ENCODE assay signal across 24 cellular contexts in genomic region chr7:148849393-148850098, GRCh38. TPM values are rescaled to one million over a fixed set of nuclear protein-coding genes. Genes with fewer than 3 reads are reported as not detected.
DNase-seq lines count a peak whose midpoint lies in the region; ATAC-seq and TF ChIP-seq lines count a peak whose summit lies in the region.
"Had no signal": no experiment of that assay in that cellular context is flagged by ENCODE, and none has a peak within 500 bp of the region (broad histone marks: within the 10 kb centered on the region; RNA-seq: fewer than 3 reads in every experiment).

No MANE protein-coding gene starts in this region.

- TF ChIP-seq POLR2A in IMR-90 (IDR thresholded peaks at IDR 0.05; ENCODE audit: low read depth, low read length) (no peak), transverse colon (IDR thresholded peaks at IDR 0.05) (no peak)

- H4K5ac ChIP-seq in IMR-90 (ENCODE audit: low read depth, low read length), result no peak overlapping the region

- H2AK5ac ChIP-seq in IMR-90 (ENCODE audit: low read depth, low read length), result no peak overlapping the region

- TF ChIP-seq CTCF in AG10803 (conservative IDR thresholded peaks at IDR 0.05; ENCODE audit: low read length) (no peak), IMR-90 (conservative IDR thresholded peaks at IDR 0.05; ENCODE audit: low read depth, low read length) (no peak), glutamatergic neuron (IDR thresholded peaks at IDR 0.05; ENCODE audit: partially characterized antibody, unreplicated experiment) (no peak), transverse colon (IDR thresholded peaks at IDR 0.05) (no peak)

- in situ Hi-C loops in IMR-90 (cut with MboI; ENCODE audit: low sequenced_read_pairs), result no loop called here
- in situ Hi-C loops in transverse colon (cut with MboI; ENCODE audit: low pct_ligation_motif_present in 1 of 4, low pct_unique_long_range_greater_than_20kb in 1 of 4, low sequenced_read_pairs in 3 of 4), result loop anchor here in 1 of 4 donors (25.0 kb wide), 1 partner anchor 113 kb away; no protein-coding TSS in a partner anchor

- H4K20me1 ChIP-seq in IMR-90 (ENCODE audit: insufficient read depth, low read length), result peaks cover 11% of the 10 kb centered on the region

- H2BK5ac ChIP-seq in IMR-90 (ENCODE audit: low read depth, low read length, poor library complexity, severe bottlenecking), result no peak overlapping the region

- H3K14ac ChIP-seq in IMR-90 (replicated peaks; ENCODE audit: low read depth, low read length), result peak overlapping the region; percentile 84

- peak overlapping the region; percentile 31 for H3K27ac Mint-ChIP-seq in activated T-helper 2 cell treated with anti-CD3 and anti-CD28 coated beads, Interferon-gamma antibody, Interleukin-2, Interleukin-4, amounts not matched to agents 10 μg/mL and 5 μg/mL and 100 μg/mL, durations not matched to agents 14 hours and 24 hours and 36 hours
- peak overlapping the region; percentile 93 for H3K27ac Mint-ChIP-seq in glutamatergic neuron (ENCODE audit: unreplicated experiment)
- no peak overlapping the region for H3K27ac Mint-ChIP-seq in activated naive CD4-positive, alpha-beta T cell treated with anti-CD3 and anti-CD28 coated beads for 36 hours
- H3K27ac Mint-ChIP-seq: activated naive CD4-positive, alpha-beta T cell treated with anti-CD3 and anti-CD28 coated beads, Interleukin-2, amount 10 ng/mL, durations not matched to agents 7 days and 5 days; memory B cell; stimulated activated effector memory CD8-positive, alpha-beta T cell treated with anti-CD3 and anti-CD28 coated beads, Interleukin-12 subunit alpha, Interleukin-12 subunit beta, amount 100 ng/mL, for 72 hours had no signal

- H3K4me2 ChIP-seq in IMR-90 (ENCODE audit: low read depth, low read length), result peak overlapping the region; percentile 48; the same call in 1 of the 2 replicates

- H3K36me3 ChIP-seq in IMR-90 (ENCODE audit: control insufficient read depth, insufficient read depth, low read length) (no peaks in the 10 kb centered on the region), transverse colon (no peaks in the 10 kb centered on the region)
- H3K36me3 ChIP-seq: gastroesophageal sphincter, MG63, Peyer's patch had no signal

- peak overlapping the region in 1 of 2 experiments; percentile 85; a peak in 3 of 4 replicates for H4K8ac ChIP-seq in IMR-90 (ENCODE audit: low read depth in 2 of 2, low read length in 2 of 2)

- H2BK20ac ChIP-seq in IMR-90 (ENCODE audit: low read depth, low read length), result no peak overlapping the region

- no peak overlapping the region for H2BK120ac ChIP-seq in IMR-90 (ENCODE audit: low read depth, low read length)

- BruUV-seq in IMR-90 (replicated peaks; lab: Mats Ljungman, UMichigan), result no TSS peak

- no peak overlapping the region; the same call in 1 of the 2 replicates for H4K91ac ChIP-seq in IMR-90 (ENCODE audit: insufficient read depth, low read depth, low read length)

- DNase-seq in AG10803 (ENCODE audit: low read depth) (peak; percentile 27), IMR-90 (no peak), glutamatergic neuron (no peak), kidney tubule cell (ENCODE audit: low spot score) (no peak), transverse colon (no peak), putamen (ENCODE audit: low spot score) (no peak)
- no peak for DNase-seq in activated T-helper 2 cell treated with anti-CD3 and anti-CD28 coated beads, Interferon-gamma antibody, Interleukin-2, Interleukin-4, amounts not matched to agents 10 μg/mL and 5 μg/mL and 100 μg/mL, durations not matched to agents 14 hours and 24 hours and 36 hours (ENCODE audit: low spot score)
- no peak for DNase-seq in activated naive CD4-positive, alpha-beta T cell treated with anti-CD3 and anti-CD28 coated beads for 36 hours
- DNase-seq: activated CD4-positive, alpha-beta T cell treated with anti-CD3 and anti-CD28 coated beads, Interleukin-2, amount 50 U/mL, for 1 hour; activated naive CD4-positive, alpha-beta T cell treated with anti-CD3 and anti-CD28 coated beads, Interleukin-2, amount 10 ng/mL, durations not matched to agents 7 days and 5 days; CD4-positive, alpha-beta memory T cell; DND-41; kidney glomerular epithelial cell; MG63; natural killer cell; NCI-H2171 treated with DMSO at 0.1 percent for 48 hours; NCI-H748 treated with DMSO at 0.1 percent for 48 hours; Peyer's patch; psoas muscle had no signal

- TF ChIP-seq EP300 in transverse colon (IDR thresholded peaks at IDR 0.05; ENCODE audit: low read depth), result no peak

- H2BK15ac ChIP-seq in IMR-90 (ENCODE audit: low read depth, low read length), result no peak overlapping the region

- no peaks in the 10 kb centered on the region for H3K9me3 Mint-ChIP-seq in activated T-helper 2 cell treated with anti-CD3 and anti-CD28 coated beads, Interferon-gamma antibody, Interleukin-2, Interleukin-4, amounts not matched to agents 10 μg/mL and 5 μg/mL and 100 μg/mL, durations not matched to agents 14 hours and 24 hours and 36 hours
- H3K9me3 Mint-ChIP-seq in glutamatergic neuron (ENCODE audit: unreplicated experiment), result peaks cover 4% of the 10 kb centered on the region
- H3K9me3 Mint-ChIP-seq in activated naive CD4-positive, alpha-beta T cell treated with anti-CD3 and anti-CD28 coated beads for 36 hours, result no peaks in the 10 kb centered on the region
- H3K9me3 Mint-ChIP-seq: activated naive CD4-positive, alpha-beta T cell treated with anti-CD3 and anti-CD28 coated beads, Interleukin-2, amount 10 ng/mL, durations not matched to agents 7 days and 5 days; CD4-positive, alpha-beta memory T cell; memory B cell; natural killer cell; stimulated activated effector memory CD8-positive, alpha-beta T cell treated with anti-CD3 and anti-CD28 coated beads, Interleukin-12 subunit alpha, Interleukin-12 subunit beta, amount 100 ng/mL, for 72 hours had no signal

- no peak overlapping the region for H3K18ac ChIP-seq in IMR-90 (ENCODE audit: low read depth, low read length)

- ATAC-seq in IMR-90 (ENCODE audit: low read depth), result 0 out of 2 replicates have a peak, but pooled peaks have one; percentile 31
- ATAC-seq: gastroesophageal sphincter; HCT116; natural killer cell; psoas muscle; stimulated activated effector memory CD8-positive, alpha-beta T cell treated with anti-CD3 and anti-CD28 coated beads, Interleukin-12 subunit alpha, Interleukin-12 subunit beta, amount 100 ng/mL, for 72 hours had no signal

- H3K4me1 ChIP-seq in IMR-90 (ENCODE audit: control insufficient read depth, insufficient read depth, low read length) (peaks cover 4% of the 10 kb centered on the region; the same call in 1 of the 2 replicates), transverse colon (no peaks in the 10 kb centered on the region)
- H3K4me1 ChIP-seq: gastroesophageal sphincter, Peyer's patch, psoas muscle had no signal

- CTCF ChIA-PET in IMR-90 (lab: Yijun Ruan, JAX), result no interaction called here
- CTCF ChIA-PET in activated naive CD4-positive, alpha-beta T cell treated with anti-CD3 and anti-CD28 coated beads for 36 hours (lab: Charles Lee), result interaction anchor here (0.7 kb wide), 1 partner anchor 113 kb away, joined by 3 read pairs; no protein-coding TSS in a partner anchor

- H3K79me1 ChIP-seq in IMR-90 (ENCODE audit: low read depth in 1 of 2, low read length in 2 of 2), result peaks cover 25 to 55% of the 10 kb centered on the region in 2 experiments

- no peak overlapping the region for H2AK9ac ChIP-seq in IMR-90 (replicated peaks; ENCODE audit: low read depth, low read length, poor library complexity)

- no peaks in the 10 kb centered on the region for H3K27me3 Mint-ChIP-seq in activated T-helper 2 cell treated with anti-CD3 and anti-CD28 coated beads, Interferon-gamma antibody, Interleukin-2, Interleukin-4, amounts not matched to agents 10 μg/mL and 5 μg/mL and 100 μg/mL, durations not matched to agents 14 hours and 24 hours and 36 hours (ENCODE audit: low read depth)
- no peaks in the 10 kb centered on the region for H3K27me3 Mint-ChIP-seq in glutamatergic neuron (ENCODE audit: unreplicated experiment)
- no peaks in the 10 kb centered on the region for H3K27me3 Mint-ChIP-seq in activated naive CD4-positive, alpha-beta T cell treated with anti-CD3 and anti-CD28 coated beads for 36 hours (ENCODE audit: low read depth)
- H3K27me3 Mint-ChIP-seq: activated naive CD4-positive, alpha-beta T cell treated with anti-CD3 and anti-CD28 coated beads, Interleukin-2, amount 10 ng/mL, durations not matched to agents 7 days and 5 days; CD4-positive, alpha-beta memory T cell; memory B cell had no signal

- no peak overlapping the region for H3K4me3 Mint-ChIP-seq in activated T-helper 2 cell treated with anti-CD3 and anti-CD28 coated beads, Interferon-gamma antibody, Interleukin-2, Interleukin-4, amounts not matched to agents 10 μg/mL and 5 μg/mL and 100 μg/mL, durations not matched to agents 14 hours and 24 hours and 36 hours (ENCODE audit: low read depth)
- peak overlapping the region; percentile 66 for H3K4me3 Mint-ChIP-seq in glutamatergic neuron (ENCODE audit: unreplicated experiment)
- H3K4me3 Mint-ChIP-seq in activated naive CD4-positive, alpha-beta T cell treated with anti-CD3 and anti-CD28 coated beads for 36 hours, result no peak overlapping the region
- H3K4me3 Mint-ChIP-seq: activated naive CD4-positive, alpha-beta T cell treated with anti-CD3 and anti-CD28 coated beads, Interleukin-2, amount 10 ng/mL, durations not matched to agents 7 days and 5 days; CD4-positive, alpha-beta memory T cell; memory B cell; natural killer cell; stimulated activated effector memory CD8-positive, alpha-beta T cell treated with anti-CD3 and anti-CD28 coated beads, Interleukin-12 subunit alpha, Interleukin-12 subunit beta, amount 100 ng/mL, for 72 hours had no signal

- peak overlapping the region; percentile 76 for H3K23ac ChIP-seq in IMR-90 (ENCODE audit: low read depth, low read length)

- dilution Hi-C loops in IMR-90 (cut with HindIII; ENCODE audit: low sequenced_read_pairs, unreplicated experiment), result no loop called here

- H3K27ac ChIP-seq in IMR-90 (ENCODE audit: insufficient read depth, low read length), result 0 out of 2 replicates have a peak overlapping the region, but pooled peaks have one; percentile 29
- H3K27ac ChIP-seq in transverse colon, result no peak overlapping the region
- H3K27ac ChIP-seq: coronary artery, gastroesophageal sphincter, Peyer's patch, psoas muscle had no signal

- peaks cover 15% of the 10 kb centered on the region for H3K36me3 Mint-ChIP-seq in activated T-helper 2 cell treated with anti-CD3 and anti-CD28 coated beads, Interferon-gamma antibody, Interleukin-2, Interleukin-4, amounts not matched to agents 10 μg/mL and 5 μg/mL and 100 μg/mL, durations not matched to agents 14 hours and 24 hours and 36 hours (ENCODE audit: low read depth)
- H3K36me3 Mint-ChIP-seq in glutamatergic neuron (ENCODE audit: unreplicated experiment), result no peaks in the 10 kb centered on the region
- H3K36me3 Mint-ChIP-seq in activated naive CD4-positive, alpha-beta T cell treated with anti-CD3 and anti-CD28 coated beads for 36 hours (ENCODE audit: low read depth), result peaks cover 14% of the 10 kb centered on the region
- H3K36me3 Mint-ChIP-seq: CD4-positive, alpha-beta memory T cell; memory B cell; natural killer cell had no signal

- POLR2A ChIA-PET in IMR-90 (lab: Charles Lee; ENCODE audit: unreplicated experiment), result no interaction called here

- intact Hi-C loops in IMR-90 (cut with micrococcal nuclease) (no loop called here), transverse colon (cut with DNase I; ENCODE audit: low total_unique reads) (no loop called here)
- intact Hi-C loops in activated T-helper 2 cell treated with anti-CD3 and anti-CD28 coated beads, Interferon-gamma antibody, Interleukin-2, Interleukin-4, amounts not matched to agents 10 μg/mL and 5 μg/mL and 100 μg/mL, durations not matched to agents 14 hours and 24 hours and 36 hours (cut with micrococcal nuclease), result loop anchor here (5.0 to 10.0 kb wide), 3 partner anchors 33 to 345 kb away; partner anchors contain the start of gene EZH2
- intact Hi-C loops in activated naive CD4-positive, alpha-beta T cell treated with anti-CD3 and anti-CD28 coated beads for 36 hours (cut with micrococcal nuclease), result no loop called here

- peaks cover 61% of the 10 kb centered on the region for H3K4me1 Mint-ChIP-seq in activated T-helper 2 cell treated with anti-CD3 and anti-CD28 coated beads, Interferon-gamma antibody, Interleukin-2, Interleukin-4, amounts not matched to agents 10 μg/mL and 5 μg/mL and 100 μg/mL, durations not matched to agents 14 hours and 24 hours and 36 hours (ENCODE audit: low read depth)
- peaks cover 51% of the 10 kb centered on the region for H3K4me1 Mint-ChIP-seq in glutamatergic neuron (ENCODE audit: low read depth, unreplicated experiment)
- H3K4me1 Mint-ChIP-seq in activated naive CD4-positive, alpha-beta T cell treated with anti-CD3 and anti-CD28 coated beads for 36 hours (ENCODE audit: low read depth), result peaks cover 38% of the 10 kb centered on the region

- H3K9me3 ChIP-seq in IMR-90 (ENCODE audit: control insufficient read depth, insufficient read depth, low read length) (no peaks in the 10 kb centered on the region), transverse colon (no peaks in the 10 kb centered on the region)
- H3K9me3 ChIP-seq: gastroesophageal sphincter, MG63, Peyer's patch, psoas muscle had no signal

- no peak overlapping the region for H3K4ac ChIP-seq in IMR-90 (ENCODE audit: low read depth, low read length)

- WGBS in IMR-90 (ENCODE audit: extremely low coverage in 2 of 2, insufficient read length in 1 of 2), 2 experiments, result 0% methylated on average over 1 of the region's 7 CpGs; no CpG with 5 or more reads in 1 of the 2 experiments
- 83 to 86% methylated on average over 7 of the region's 7 CpGs for WGBS in transverse colon (ENCODE audit: low coverage in 1 of 2), 2 donors

- no peak overlapping the region for H2AFZ ChIP-seq in IMR-90 (replicated peaks; ENCODE audit: low read length, poor library complexity)

- H3K27me3 ChIP-seq in IMR-90 (ENCODE audit: control insufficient read depth, insufficient read depth, low read length) (no peaks in the 10 kb centered on the region), transverse colon (no peaks in the 10 kb centered on the region)
- H3K27me3 ChIP-seq: gastroesophageal sphincter, MG63, Peyer's patch had no signal

- peaks cover 5% of the 10 kb centered on the region for H3K9me1 ChIP-seq in IMR-90 (ENCODE audit: insufficient read depth, low read length)

- no peak for TF ChIP-seq RAD21 in IMR-90 (IDR thresholded peaks at IDR 0.05; ENCODE audit: low read length)

- peak overlapping the region; percentile 23; the same call in 1 of the 2 replicates for H3K9ac ChIP-seq in IMR-90 (ENCODE audit: low read depth, low read length)

- no peak overlapping the region for H3K4me3 ChIP-seq in AG10803 (ENCODE audit: low read length)
- no peak overlapping the region for H3K4me3 ChIP-seq in IMR-90 (ENCODE audit: insufficient read depth, low read depth, low read length)
- no peak overlapping the region for H3K4me3 ChIP-seq in transverse colon
- H3K4me3 ChIP-seq: coronary artery, gastroesophageal sphincter, MG63, Peyer's patch, psoas muscle had no signal

- peak overlapping the region; percentile 10; the same call in 1 of the 2 replicates for H3K56ac ChIP-seq in IMR-90 (ENCODE audit: extremely low read depth, insufficient read depth, low read length)

RNA-seq across cellular contexts. Expression of gene EZH2, which starts 34.5 kb away (rescaled TPM):
- total RNA-seq in IMR-90 (2012; rRNA removed), result 13.1 and 16.4 TPM in 2 replicates
- polyA plus RNA-seq in IMR-90 (2012; rRNA removed), result 17.9 and 19.8 TPM in 2 replicates
- 3.2 and 5.8 TPM in 2 replicates for polyA plus RNA-seq in IMR-90 (2012; cell fraction: cytosol; rRNA removed)
- polyA plus RNA-seq in IMR-90 (2012; cell fraction: nucleus; rRNA removed; ENCODE audit: low replicate concordance), result 12.6 and 41.3 TPM in 2 replicates
- total RNA-seq in activated T-helper 2 cell treated with anti-CD3 and anti-CD28 coated beads, Interferon-gamma antibody, Interleukin-2, Interleukin-4, amounts not matched to agents 10 μg/mL and 5 μg/mL and 100 μg/mL, durations not matched to agents 14 hours and 24 hours and 36 hours, result 91.0 and 91.7 TPM in 2 replicates
- 314 TPM for total RNA-seq in glutamatergic neuron (ENCODE audit: unreplicated experiment)
- total RNA-seq in transverse colon, result 10 to 100 TPM in 1 of 4 donors, 1 to 10 TPM in 3; 6.0 to 17.3 (median 7.2) TPM
- total RNA-seq in activated naive CD4-positive, alpha-beta T cell treated with anti-CD3 and anti-CD28 coated beads for 36 hours, result 100 to 1,000 TPM; 132 to 133 TPM
